Comparison of ENCODE assay signal across 19 cellular contexts in the genomic region with DNA sequence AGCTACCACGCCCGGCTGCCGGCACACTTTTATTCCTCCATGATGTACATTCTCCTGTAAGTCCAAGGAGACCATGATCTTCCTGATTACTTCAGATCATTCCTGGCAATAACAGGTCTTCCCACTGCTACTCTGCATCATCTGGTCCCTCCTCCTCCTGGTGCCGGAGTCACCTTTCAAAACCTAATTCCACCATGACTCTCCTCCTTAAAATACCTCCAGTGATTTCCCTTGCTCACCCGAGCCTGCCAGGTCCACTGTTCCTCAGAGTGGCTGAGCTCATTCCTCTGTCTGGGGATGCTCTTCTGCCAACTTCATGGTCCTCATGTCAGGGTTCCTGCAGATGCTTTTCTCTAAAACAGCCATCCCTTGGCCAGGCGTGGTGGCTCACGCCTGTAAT. TPM values are rescaled to one million over a fixed set of nuclear protein-coding genes. Genes with fewer than 3 reads are reported as not detected.
"Had no signal": no experiment of that assay in that cellular context is flagged by ENCODE, and none has a peak within 500 bp of the region (broad histone marks: within the 10 kb centered on the region; RNA-seq: fewer than 3 reads in every experiment).

No MANE protein-coding gene starts in this region.

- H3K27ac Mint-ChIP-seq: activated CD8-positive, alpha-beta memory T cell treated with anti-CD3 and anti-CD28 coated beads, Interleukin-2, amount 10 ng/mL, durations not matched to agents 7 days and 5 days; activated T-cell treated with anti-CD3 and anti-CD28 coated beads, Interleukin-2, amount 50 U/mL, for 72 hours had no signal

- H3K27me3 Mint-ChIP-seq: activated CD8-positive, alpha-beta memory T cell treated with anti-CD3 and anti-CD28 coated beads, Interleukin-2, amount 10 ng/mL, durations not matched to agents 7 days and 5 days; central memory CD8-positive, alpha-beta T cell; effector memory CD8-positive, alpha-beta T cell had no signal

- H3K36me3 Mint-ChIP-seq: activated CD8-positive, alpha-beta memory T cell treated with anti-CD3 and anti-CD28 coated beads, Interleukin-2, amount 10 ng/mL, durations not matched to agents 7 days and 5 days; immature natural killer cell; natural killer cell had no signal

- H3K9me3 Mint-ChIP-seq: activated T-cell treated with anti-CD3 and anti-CD28 coated beads, Interleukin-2, amount 50 U/mL, for 72 hours; central memory CD8-positive, alpha-beta T cell; effector memory CD8-positive, alpha-beta T cell; immature natural killer cell; natural killer cell had no signal

- H3K27ac ChIP-seq: adrenal gland, body of pancreas, thyroid gland, uterus had no signal

- H3K27me3 ChIP-seq: adrenal gland, body of pancreas, sigmoid colon, thyroid gland, uterus had no signal

- H3K36me3 ChIP-seq: adrenal gland, sigmoid colon, thyroid gland, uterus had no signal

- ATAC-seq: activated CD8-positive, alpha-beta memory T cell treated with anti-CD3 and anti-CD28 coated beads, Interleukin-2, amount 10 ng/mL, durations not matched to agents 7 days and 5 days; activated T-cell treated with anti-CD3 and anti-CD28 coated beads, Interleukin-2, amount 50 U/mL, for 72 hours; body of pancreas; effector memory CD8-positive, alpha-beta T cell; natural killer cell had no signal

- H3K4me3 Mint-ChIP-seq: activated CD8-positive, alpha-beta memory T cell treated with anti-CD3 and anti-CD28 coated beads, Interleukin-2, amount 10 ng/mL, durations not matched to agents 7 days and 5 days; activated T-cell treated with anti-CD3 and anti-CD28 coated beads, Interleukin-2, amount 50 U/mL, for 72 hours; central memory CD8-positive, alpha-beta T cell; effector memory CD8-positive, alpha-beta T cell; natural killer cell had no signal

- DNase-seq: activated CD4-positive, alpha-beta T cell treated with anti-CD3 and anti-CD28 coated beads for 1 hour; activated CD4-positive, alpha-beta T cell treated with anti-CD3 and anti-CD28 coated beads, Interleukin-2, amount 50 U/mL, for 48 hours; activated CD8-positive, alpha-beta memory T cell treated with anti-CD3 and anti-CD28 coated beads, Interleukin-2, amount 10 ng/mL, durations not matched to agents 7 days and 5 days; activated naive CD4-positive, alpha-beta T cell; activated T-cell treated with anti-CD3 and anti-CD28 coated beads, Interleukin-2, amount 50 U/mL, for 72 hours; adrenal gland; body of pancreas; effector memory CD8-positive, alpha-beta T cell; immature natural killer cell; natural killer cell; sigmoid colon; stimulated activated CD4-positive, alpha-beta T cell treated with anti-CD3 and anti-CD28 coated beads, Interleukin-4, amount 100 ng/mL, for 1 hour; stimulated activated CD8-positive, alpha-beta memory T cell treated with anti-CD3 and anti-CD28 coated beads, Interleukin-4, amount 100 ng/mL, for 48 hours; T1000; thyroid gland; uterus had no signal

- H3K4me3 ChIP-seq: adrenal gland, body of pancreas, lung, sigmoid colon, thyroid gland, uterus had no signal

- H3K9me3 ChIP-seq: adrenal gland, body of pancreas, sigmoid colon, thyroid gland, uterus had no signal

RNA-seq across cellular contexts. Expression of gene KCNK7, which starts 33.6 kb away (rescaled TPM):
- total RNA-seq: osteoblast had no signal
- polyA plus RNA-seq: immature natural killer cell had no signal
